Comparison of ENCODE assay signal across 8 cellular contexts in the genomic region with DNA sequence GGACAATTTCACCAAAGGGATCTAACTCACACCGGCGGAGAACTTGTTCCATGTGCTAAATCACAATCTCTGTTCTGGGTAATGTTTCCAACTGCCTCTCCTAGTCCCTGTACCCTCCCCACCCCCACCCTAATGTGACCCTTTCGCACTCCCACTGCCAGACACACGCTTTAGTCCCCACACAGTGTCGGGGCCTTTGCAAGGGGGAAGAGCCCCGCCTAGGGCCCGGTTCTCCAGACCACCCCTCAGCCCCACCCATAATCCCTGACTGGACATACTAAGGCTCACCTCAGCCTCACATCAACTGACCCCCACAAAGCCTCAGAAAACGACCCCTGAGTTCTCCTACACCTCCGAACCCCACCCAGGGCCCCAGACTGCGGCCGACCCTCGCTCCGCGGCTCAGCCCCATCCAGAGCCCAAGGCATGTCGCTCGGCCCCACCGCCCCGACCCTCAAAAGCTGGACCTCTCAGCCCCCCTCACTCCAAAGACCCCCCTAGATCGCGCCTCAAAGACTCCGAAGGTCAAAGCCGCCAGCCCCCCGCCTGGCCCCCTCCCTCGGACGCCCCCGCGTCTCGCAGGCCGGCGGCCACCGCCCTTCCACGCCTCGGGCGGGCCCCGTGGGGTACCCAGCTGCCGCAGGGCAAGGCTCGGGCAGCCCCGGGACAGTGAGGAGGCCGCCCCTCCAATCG.
DNase-seq lines count a peak whose midpoint lies in the region; ATAC-seq and TF ChIP-seq lines count a peak whose summit lies in the region.

No MANE protein-coding gene starts in this region.

- DNase-seq in AG04449 (ENCODE audit: low read depth, low spot score) (no peak), T-helper 17 cell (peak in 1 of 3 donors; percentile 8), mesothelial cell of epicardium (ENCODE audit: low spot score in 2 of 2, unreplicated experiment in 2 of 2) (no peak), upper lobe of right lung (no peak), dedifferentiated amniotic fluid mesenchymal stem cell (ENCODE audit: extremely low spot score) (no peak)

- H3K36me3 ChIP-seq in ectodermal cell (ENCODE audit: control insufficient read depth, insufficient read depth, low read length) (no peaks in the 10 kb centered on the region), upper lobe of right lung (no peaks in the 10 kb centered on the region)

- CTCF ChIA-PET in AG04449 (lab: Yijun Ruan, JAX) = interaction anchor here (1.0 to 1.2 kb wide), 2 partner anchors 34 to 63 kb away, joined by 3 read pairs; no protein-coding TSS in a partner anchor

- POLR2A ChIA-PET in AG04449 (lab: Yijun Ruan, JAX) = interaction anchor here (0.7 to 2.1 kb wide), 7 partner anchors 10 to 547 kb away, joined by 3 to 10 read pairs (median 3); a partner anchor contains a TSS

- H3K27me3 Mint-ChIP-seq in T-helper 17 cell (no peaks in the 10 kb centered on the region), mesothelial cell of epicardium (ENCODE audit: low read depth) (no peaks in the 10 kb centered on the region)

- no peaks in the 10 kb centered on the region for H3K27me3 ChIP-seq in ectodermal cell (ENCODE audit: control insufficient read depth, insufficient read depth, low read length, poor library complexity, severe bottlenecking)
- H3K27me3 ChIP-seq in upper lobe of right lung = no peaks in the 10 kb centered on the region

- H3K4me3 ChIP-seq in AG04449 (ENCODE audit: low read depth, low read length) (peak overlapping the region; percentile 93), ectodermal cell (ENCODE audit: insufficient read depth, low read depth, low read length) (peak overlapping the region; percentile 79), upper lobe of right lung (peak overlapping the region; percentile 90)

- H3K4me1 Mint-ChIP-seq in T-helper 17 cell (peaks cover 24% of the 10 kb centered on the region), mesothelial cell of epicardium (peaks cover 30% of the 10 kb centered on the region)

- no peak for TF ChIP-seq CTCF in AG04449 (IDR thresholded peaks at IDR 0.05; ENCODE audit: insufficient read depth, low read length, missing control alignments)
- TF ChIP-seq CTCF in mesothelial cell of epicardium (IDR thresholded peaks at IDR 0.05; ENCODE audit: unreplicated experiment) = no peak
- no peak for TF ChIP-seq CTCF in upper lobe of right lung (IDR thresholded peaks at IDR 0.05)

- peak; percentile 38 for ATAC-seq in GM18511 (IDR thresholded peaks at IDR 0.05; ENCODE audit: unreplicated experiment)
- ATAC-seq in HG03103 (IDR thresholded peaks at IDR 0.05; ENCODE audit: low read depth, unreplicated experiment) = peak; percentile 15
- ATAC-seq in T-helper 17 cell = peak; percentile 16
- peak; percentile 0 for ATAC-seq in upper lobe of right lung

- H3K4me1 ChIP-seq in ectodermal cell (ENCODE audit: control insufficient read depth, insufficient read depth, low read length) = peaks cover 14% of the 10 kb centered on the region
- peaks cover 33% of the 10 kb centered on the region for H3K4me1 ChIP-seq in upper lobe of right lung

- H3K9me3 Mint-ChIP-seq in mesothelial cell of epicardium = no peaks in the 10 kb centered on the region

- H3K4me3 Mint-ChIP-seq in T-helper 17 cell = peak overlapping the region; percentile 96
- peak overlapping the region; percentile 98 for H3K4me3 Mint-ChIP-seq in mesothelial cell of epicardium

- H3K9me3 ChIP-seq in T-helper 17 cell (ENCODE audit: control insufficient read depth, low read length, poor library complexity, severe bottlenecking) = no peaks in the 10 kb centered on the region
- H3K9me3 ChIP-seq in ectodermal cell (ENCODE audit: control insufficient read depth, low read length) = no peaks in the 10 kb centered on the region
- H3K9me3 ChIP-seq in upper lobe of right lung = no peaks in the 10 kb centered on the region

- intact Hi-C loops in upper lobe of right lung (cut with DNase I) = no loop called here

- H3K27ac ChIP-seq in ectodermal cell (ENCODE audit: insufficient read depth, low read depth, low read length, poor library complexity, severe bottlenecking) = peak overlapping the region; percentile 96
- peak overlapping the region; percentile 98 for H3K27ac ChIP-seq in upper lobe of right lung

- peak overlapping the region; percentile 93 for H3K27ac Mint-ChIP-seq in T-helper 17 cell
- H3K27ac Mint-ChIP-seq in mesothelial cell of epicardium = peak overlapping the region; percentile 99

- no peaks in the 10 kb centered on the region for H3K36me3 Mint-ChIP-seq in T-helper 17 cell (ENCODE audit: low read depth)
- peaks cover 6% of the 10 kb centered on the region for H3K36me3 Mint-ChIP-seq in mesothelial cell of epicardium

- WGBS in ectodermal cell, 2 experiments = 0% methylated on average over 38 to 40 of the region's 40 CpGs
